In the genomic region with DNA sequence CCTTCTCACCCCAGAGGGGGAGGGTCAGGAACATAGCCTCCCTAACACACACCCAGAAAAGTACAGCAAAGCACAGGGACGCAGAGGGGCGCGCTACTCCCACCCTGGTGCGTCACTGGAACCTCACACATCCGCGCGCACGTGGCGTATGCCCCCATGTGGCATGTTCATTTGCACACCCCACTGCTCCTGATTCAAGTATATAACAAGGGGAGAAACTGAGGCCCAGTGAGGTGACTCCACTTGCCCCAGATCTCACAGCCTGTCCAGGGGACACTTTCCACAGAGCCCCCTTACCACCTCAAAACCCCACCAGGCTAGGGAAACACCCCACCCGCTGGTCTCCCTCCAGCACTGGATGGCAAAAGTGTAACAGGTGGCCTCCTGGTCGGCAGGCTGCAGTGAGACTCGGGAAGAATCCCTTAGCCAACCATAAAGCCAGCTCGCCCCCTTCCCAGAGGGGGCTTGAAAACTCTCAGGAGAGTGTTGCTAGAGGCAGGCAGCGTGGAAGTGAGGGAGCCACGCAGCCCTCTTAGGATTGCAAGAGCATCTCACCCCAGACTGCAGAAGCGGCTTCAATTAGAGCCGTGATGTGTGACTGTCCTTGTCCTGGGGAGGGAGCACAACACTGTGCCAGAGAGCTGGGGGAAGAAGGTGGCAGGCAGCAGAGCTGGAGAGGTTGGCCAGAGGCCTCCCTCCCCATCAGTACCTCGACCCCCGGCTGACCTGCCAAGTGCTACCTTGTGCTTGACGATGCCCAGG, we compare ENCODE assay signal across 9 cellular contexts. TPM values are rescaled to one million over a fixed set of nuclear protein-coding genes. Genes with fewer than 3 reads are reported as not detected.
DNase-seq lines count a peak whose midpoint lies in the region; ATAC-seq and TF ChIP-seq lines count a peak whose summit lies in the region.
"Had no signal": no experiment of that assay in that cellular context is flagged by ENCODE, and none has a peak within 500 bp of the region (broad histone marks: within the 10 kb centered on the region; RNA-seq: fewer than 3 reads in every experiment).

A gene (minus strand): TSS at position 67 of the 762 bp plus-strand sequence. CDS start 12,591 bp downstream, outside the sequence.

- H3K4me3 ChIP-seq in CD4-positive, CD25-positive, alpha-beta regulatory T cell (ENCODE audit: low read depth, low read length), result no peak within 1 kb of the TSS
- peak within 1 kb of the TSS; percentile 43 for H3K4me3 ChIP-seq in Jurkat, Clone E6-1 (ENCODE audit: low read length)
- H3K4me3 ChIP-seq in neural progenitor cell (peak within 1 kb of the TSS; percentile 86), body of pancreas (peak within 1 kb of the TSS in 1 of 2 donors; percentile 9)

- H3K27me3 ChIP-seq in CD4-positive, CD25-positive, alpha-beta regulatory T cell (ENCODE audit: control insufficient read depth, insufficient read depth, low read length), result peaks cover 6% of the 10 kb centered on the region
- H3K27me3 ChIP-seq in neural progenitor cell (peaks cover 91% of the 10 kb centered on the region), body of pancreas (peaks cover 0 to 50% of the 10 kb centered on the region in 2 donors)

- H3K27ac ChIP-seq in CD4-positive, CD25-positive, alpha-beta regulatory T cell (ENCODE audit: insufficient read depth, low read length, poor library complexity, severe bottlenecking), result no peak within 1 kb of the TSS
- H3K27ac ChIP-seq in neural progenitor cell (no peak within 1 kb of the TSS), body of pancreas (no peak within 1 kb of the TSS)
- H3K27ac ChIP-seq: right lobe of liver had no signal

- ATAC-seq in CD4-positive, CD25-positive, alpha-beta regulatory T cell (ENCODE audit: low read depth in 2 of 2), result no peak
- ATAC-seq in effector memory CD8-positive, alpha-beta T cell (replicated peaks), result no peak
- no peak for ATAC-seq in body of pancreas
- no peak for ATAC-seq in GM19397 (IDR thresholded peaks at IDR 0.05; ENCODE audit: unreplicated experiment)
- no peak for ATAC-seq in HG03175 (IDR thresholded peaks at IDR 0.05; ENCODE audit: unreplicated experiment)
- no peak for ATAC-seq in HG03159 (IDR thresholded peaks at IDR 0.05; ENCODE audit: unreplicated experiment)

- no peak for TF ChIP-seq POLR2A in body of pancreas (IDR thresholded peaks at IDR 0.05)

- H3K4me1 Mint-ChIP-seq in CD4-positive, CD25-positive, alpha-beta regulatory T cell, result peaks cover 0 to 20% (median 7%) of the 10 kb centered on the region in 4 donors
- H3K4me1 Mint-ChIP-seq in effector memory CD8-positive, alpha-beta T cell (ENCODE audit: low read depth in 2 of 2), result peaks cover 15 to 23% of the 10 kb centered on the region in 2 donors
- H3K4me1 Mint-ChIP-seq in neural progenitor cell, result peaks cover 40% of the 10 kb centered on the region

- no peak for DNase-seq in CD4-positive, CD25-positive, alpha-beta regulatory T cell
- no peak for DNase-seq in Jurkat, Clone E6-1 (ENCODE audit: low read depth, low spot score)
- no peak for DNase-seq in effector memory CD8-positive, alpha-beta T cell
- DNase-seq in neural progenitor cell (ENCODE audit: low spot score) (no peak), body of pancreas (no peak)

- no peaks in the 10 kb centered on the region for H3K9me3 ChIP-seq in CD4-positive, CD25-positive, alpha-beta regulatory T cell (ENCODE audit: control insufficient read depth in 2 of 2, low read length in 2 of 2)
- H3K9me3 ChIP-seq in neural progenitor cell (ENCODE audit: low read depth), result no peaks in the 10 kb centered on the region
- no peaks in the 10 kb centered on the region for H3K9me3 ChIP-seq in body of pancreas
- H3K9me3 ChIP-seq: right lobe of liver had no signal

- peaks cover 24% of the 10 kb centered on the region for H4K20me1 ChIP-seq in neural progenitor cell (ENCODE audit: low read depth)

- H3K36me3 ChIP-seq in CD4-positive, CD25-positive, alpha-beta regulatory T cell (ENCODE audit: control insufficient read depth, insufficient read depth, low read length), result no peaks in the 10 kb centered on the region
- H3K36me3 ChIP-seq in neural progenitor cell (no peaks in the 10 kb centered on the region), body of pancreas (replicated peaks in 1 of 2; ENCODE audit: insufficient read depth in 1 of 2, low read depth in 2 of 2) (no peaks in the 10 kb centered on the region)
- H3K36me3 ChIP-seq: right lobe of liver had no signal

- intact Hi-C loops in body of pancreas (cut with DNase I), result no loop called here

- no peak within 1 kb of the TSS for H3K9ac ChIP-seq in neural progenitor cell

- H3K4me2 ChIP-seq in neural progenitor cell, result peak within 1 kb of the TSS; percentile 95

- H3K4me3 Mint-ChIP-seq in CD4-positive, CD25-positive, alpha-beta regulatory T cell, result peak within 1 kb of the TSS in 3 of 4 donors; percentile 50 to 63 (median 62)
- H3K4me3 Mint-ChIP-seq in effector memory CD8-positive, alpha-beta T cell, result peak within 1 kb of the TSS; percentile 76 to 78
- peak within 1 kb of the TSS; percentile 81 for H3K4me3 Mint-ChIP-seq in neural progenitor cell

- H3K36me3 Mint-ChIP-seq in CD4-positive, CD25-positive, alpha-beta regulatory T cell, result no peaks in the 10 kb centered on the region
- H3K36me3 Mint-ChIP-seq in effector memory CD8-positive, alpha-beta T cell (ENCODE audit: insufficient read depth), result no peaks in the 10 kb centered on the region
- H3K36me3 Mint-ChIP-seq in neural progenitor cell, result no peaks in the 10 kb centered on the region

- peaks cover 70% of the 10 kb centered on the region for H3K27me3 Mint-ChIP-seq in CD4-positive, CD25-positive, alpha-beta regulatory T cell
- H3K27me3 Mint-ChIP-seq in effector memory CD8-positive, alpha-beta T cell, result peaks cover 52 to 83% of the 10 kb centered on the region in 2 donors
- peaks cover 54% of the 10 kb centered on the region for H3K27me3 Mint-ChIP-seq in neural progenitor cell (ENCODE audit: insufficient read depth, low read depth)

- H3K79me2 ChIP-seq in neural progenitor cell (ENCODE audit: low read depth), result no peaks in the 10 kb centered on the region

- TF ChIP-seq CTCF in neural progenitor cell (IDR thresholded peaks at IDR 0.05) (no peak), body of pancreas (IDR thresholded peaks at IDR 0.05) (no peak)

- no peak within 1 kb of the TSS for H3K27ac Mint-ChIP-seq in CD4-positive, CD25-positive, alpha-beta regulatory T cell
- peak within 1 kb of the TSS in 1 of 2 donors; percentile 51 for H3K27ac Mint-ChIP-seq in effector memory CD8-positive, alpha-beta T cell
- H3K27ac Mint-ChIP-seq in neural progenitor cell, result no peak within 1 kb of the TSS

- H3F3A ChIP-seq in neural progenitor cell (ENCODE audit: low read depth), result peaks cover 50% of the 10 kb centered on the region

- peaks cover 33% of the 10 kb centered on the region for H3K4me1 ChIP-seq in CD4-positive, CD25-positive, alpha-beta regulatory T cell (ENCODE audit: control insufficient read depth, insufficient read depth, low read length, poor library complexity, severe bottlenecking)
- peaks cover 40% of the 10 kb centered on the region for H3K4me1 ChIP-seq in neural progenitor cell
- H3K4me1 ChIP-seq in body of pancreas, result peaks cover 26% of the 10 kb centered on the region

- 39 to 40% methylated on average over 16 to 20 of the region's 20 CpGs for WGBS in body of pancreas, 2 donors

- H3K9me3 Mint-ChIP-seq in CD4-positive, CD25-positive, alpha-beta regulatory T cell, result peaks cover 0 to 4% (median 0%) of the 10 kb centered on the region in 7 donors
- no peaks in the 10 kb centered on the region for H3K9me3 Mint-ChIP-seq in effector memory CD8-positive, alpha-beta T cell
- H3K9me3 Mint-ChIP-seq in neural progenitor cell, result no peaks in the 10 kb centered on the region

- H2AFZ ChIP-seq in neural progenitor cell (replicated peaks), result peak within 1 kb of the TSS; percentile 88

RNA-seq across cellular contexts. Expression of the gene that starts here (rescaled TPM):
- total RNA-seq in CD4-positive, CD25-positive, alpha-beta regulatory T cell, result not detected
- polyA plus RNA-seq in CD4-positive, CD25-positive, alpha-beta regulatory T cell, result not detected
- 1.8 TPM for polyA plus RNA-seq in Jurkat, Clone E6-1 (2012; ENCODE audit: insufficient read depth, insufficient read length)
- total RNA-seq in neural progenitor cell (ENCODE audit: low replicate concordance) (1.2 and 1.8 TPM in 2 replicates), body of pancreas (under 1 TPM in 1 of 2 donors, not detected in 1; 0.33 TPM)
- total RNA-seq: right lobe of liver had no signal
